Comparison of ENCODE assay signal across 16 cellular contexts in genomic region chr14:101602466-101602840, GRCh38. TPM values are rescaled to one million over a fixed set of nuclear protein-coding genes. Genes with fewer than 3 reads are reported as not detected.
A peak's percentile ranks its signal among the peaks of the same experiment; 100 is the strongest.
DNase-seq lines count a peak whose midpoint lies in the region; ATAC-seq and TF ChIP-seq lines count a peak whose summit lies in the region.
"Had no signal": no experiment of that assay in that cellular context is flagged by ENCODE, and none has a peak within 500 bp of the region (broad histone marks: within the 10 kb centered on the region; RNA-seq: fewer than 3 reads in every experiment).

No MANE protein-coding gene starts in this region.

- H3K27ac ChIP-seq in upper lobe of right lung, result no peak overlapping the region
- H3K27ac ChIP-seq: BLaER1, GM23248 had no signal

- peaks cover 15% of the 10 kb centered on the region for H3K27me3 Mint-ChIP-seq in activated CD8-positive, alpha-beta T cell treated with anti-CD3 and anti-CD28 coated beads, Interleukin-2, amount 10 ng/mL, durations not matched to agents 7 days and 5 days (ENCODE audit: low read depth)
- H3K27me3 Mint-ChIP-seq in activated CD8-positive, alpha-beta T cell treated with anti-CD3 and anti-CD28 coated beads for 36 hours, result peaks cover 9% of the 10 kb centered on the region
- peaks cover 17% of the 10 kb centered on the region for H3K27me3 Mint-ChIP-seq in osteocyte (ENCODE audit: unreplicated experiment)
- H3K27me3 Mint-ChIP-seq in natural killer cell (ENCODE audit: low read depth in 2 of 2), result peaks cover 14 to 21% of the 10 kb centered on the region in 2 donors

- intact Hi-C loops in activated CD8-positive, alpha-beta T cell treated with anti-CD3 and anti-CD28 coated beads for 36 hours (cut with micrococcal nuclease), result no loop called here
- intact Hi-C loops in left ventricle myocardium superior (cut with micrococcal nuclease) (no loop called here), cardiac septum (cut with DNase I) (no loop called here), natural killer cell (cut with micrococcal nuclease) (no loop called here), upper lobe of right lung (cut with DNase I) (no loop called here)

- CTCF ChIA-PET in activated CD8-positive, alpha-beta T cell treated with anti-CD3 and anti-CD28 coated beads, Interleukin-2, amount 10 ng/mL, durations not matched to agents 7 days and 5 days (lab: Charles Lee), result no interaction called here
- CTCF ChIA-PET in activated CD8-positive, alpha-beta T cell treated with anti-CD3 and anti-CD28 coated beads for 36 hours (lab: Charles Lee), result no interaction called here

- H3K36me3 Mint-ChIP-seq in activated CD8-positive, alpha-beta T cell treated with anti-CD3 and anti-CD28 coated beads, Interleukin-2, amount 10 ng/mL, durations not matched to agents 7 days and 5 days (ENCODE audit: low read depth), result peaks cover 10% of the 10 kb centered on the region
- no peaks in the 10 kb centered on the region for H3K36me3 Mint-ChIP-seq in activated CD8-positive, alpha-beta T cell treated with anti-CD3 and anti-CD28 coated beads for 36 hours (ENCODE audit: low read depth)
- no peaks in the 10 kb centered on the region for H3K36me3 Mint-ChIP-seq in osteocyte (ENCODE audit: unreplicated experiment)
- no peaks in the 10 kb centered on the region for H3K36me3 Mint-ChIP-seq in natural killer cell

- H3K9me3 Mint-ChIP-seq in activated CD8-positive, alpha-beta T cell treated with anti-CD3 and anti-CD28 coated beads, Interleukin-2, amount 10 ng/mL, durations not matched to agents 7 days and 5 days (ENCODE audit: insufficient read depth), result peaks cover 7% of the 10 kb centered on the region
- H3K9me3 Mint-ChIP-seq in activated CD8-positive, alpha-beta T cell treated with anti-CD3 and anti-CD28 coated beads for 36 hours, result no peaks in the 10 kb centered on the region
- H3K9me3 Mint-ChIP-seq in osteocyte (ENCODE audit: unreplicated experiment), result peaks cover 7% of the 10 kb centered on the region
- H3K9me3 Mint-ChIP-seq in natural killer cell, result no peaks in the 10 kb centered on the region
- H3K9me3 Mint-ChIP-seq: CD8-positive, alpha-beta memory T cell had no signal

- H3K4me1 ChIP-seq in upper lobe of right lung, result no peaks in the 10 kb centered on the region
- H3K4me1 ChIP-seq: Caco-2 had no signal

- peaks cover 13% of the 10 kb centered on the region for H3K4me1 Mint-ChIP-seq in activated CD8-positive, alpha-beta T cell treated with anti-CD3 and anti-CD28 coated beads, Interleukin-2, amount 10 ng/mL, durations not matched to agents 7 days and 5 days (ENCODE audit: low read depth)
- H3K4me1 Mint-ChIP-seq in activated CD8-positive, alpha-beta T cell treated with anti-CD3 and anti-CD28 coated beads for 36 hours (ENCODE audit: low read depth), result peaks cover 15% of the 10 kb centered on the region
- H3K4me1 Mint-ChIP-seq in osteocyte (ENCODE audit: unreplicated experiment) (no peaks in the 10 kb centered on the region), natural killer cell (peaks cover 5 to 16% of the 10 kb centered on the region in 2 donors)

- peak; percentile 9 for DNase-seq in activated CD8-positive, alpha-beta T cell treated with anti-CD3 and anti-CD28 coated beads, Interleukin-2, amount 10 ng/mL, durations not matched to agents 7 days and 5 days
- DNase-seq in activated CD8-positive, alpha-beta T cell treated with anti-CD3 and anti-CD28 coated beads for 36 hours, result no peak
- DNase-seq in left ventricle myocardium superior (peak; percentile 0), cardiac septum (ENCODE audit: low spot score) (no peak), osteocyte (ENCODE audit: extremely low spot score, unreplicated experiment) (peak; percentile 75), natural killer cell (no peak), upper lobe of right lung (no peak)
- DNase-seq: 8988T; AML-193; Caco-2; CD8-positive, alpha-beta memory T cell; GF-D8; GM23248 had no signal

- H3K27ac Mint-ChIP-seq in activated CD8-positive, alpha-beta T cell treated with anti-CD3 and anti-CD28 coated beads, Interleukin-2, amount 10 ng/mL, durations not matched to agents 7 days and 5 days, result no peak overlapping the region
- H3K27ac Mint-ChIP-seq in activated CD8-positive, alpha-beta T cell treated with anti-CD3 and anti-CD28 coated beads for 36 hours, result no peak overlapping the region
- no peak overlapping the region for H3K27ac Mint-ChIP-seq in osteocyte (ENCODE audit: unreplicated experiment)
- no peak overlapping the region for H3K27ac Mint-ChIP-seq in natural killer cell
- H3K27ac Mint-ChIP-seq: CD8-positive, alpha-beta memory T cell had no signal

- no peak for TF ChIP-seq CTCF in activated CD8-positive, alpha-beta T cell treated with anti-CD3 and anti-CD28 coated beads for 36 hours (IDR thresholded peaks at IDR 0.05)
- TF ChIP-seq CTCF in osteocyte (IDR thresholded peaks at IDR 0.05) (no peak), natural killer cell (IDR thresholded peaks at IDR 0.05) (no peak), upper lobe of right lung (IDR thresholded peaks at IDR 0.05) (no peak)

- no peaks in the 10 kb centered on the region for H3K9me3 ChIP-seq in upper lobe of right lung
- H3K9me3 ChIP-seq: Caco-2 had no signal

- ATAC-seq in activated CD8-positive, alpha-beta T cell treated with anti-CD3 and anti-CD28 coated beads, Interleukin-2, amount 10 ng/mL, durations not matched to agents 7 days and 5 days, result no peak
- no peak for ATAC-seq in activated CD8-positive, alpha-beta T cell treated with anti-CD3 and anti-CD28 coated beads for 36 hours
- ATAC-seq in left ventricle myocardium superior (no peak), natural killer cell (no peak), HG02571 (IDR thresholded peaks at IDR 0.05; ENCODE audit: unreplicated experiment) (no peak), upper lobe of right lung (no peak)
- ATAC-seq: HCT116 had no signal

- H3K4me3 Mint-ChIP-seq in activated CD8-positive, alpha-beta T cell treated with anti-CD3 and anti-CD28 coated beads, Interleukin-2, amount 10 ng/mL, durations not matched to agents 7 days and 5 days, result no peak overlapping the region
- H3K4me3 Mint-ChIP-seq in activated CD8-positive, alpha-beta T cell treated with anti-CD3 and anti-CD28 coated beads for 36 hours, result no peak overlapping the region
- H3K4me3 Mint-ChIP-seq in osteocyte (ENCODE audit: unreplicated experiment) (no peak overlapping the region), natural killer cell (no peak overlapping the region)
- H3K4me3 Mint-ChIP-seq: CD8-positive, alpha-beta memory T cell had no signal

- POLR2A ChIA-PET in activated CD8-positive, alpha-beta T cell treated with anti-CD3 and anti-CD28 coated beads, Interleukin-2, amount 10 ng/mL, durations not matched to agents 7 days and 5 days (lab: Charles Lee), result no interaction called here
- POLR2A ChIA-PET in activated CD8-positive, alpha-beta T cell treated with anti-CD3 and anti-CD28 coated beads for 36 hours (lab: Charles Lee), result no interaction called here

- no peak overlapping the region for H3K4me3 ChIP-seq in upper lobe of right lung
- H3K4me3 ChIP-seq: BLaER1, GM23248 had no signal

- H3K27me3 ChIP-seq in upper lobe of right lung, result peaks cover 7% of the 10 kb centered on the region

- no peaks in the 10 kb centered on the region for H3K36me3 ChIP-seq in upper lobe of right lung
- H3K36me3 ChIP-seq: BLaER1 had no signal

RNA-seq across cellular contexts. Expression of gene DIO3, which starts 41.2 kb away (rescaled TPM):
- not detected for total RNA-seq in activated CD8-positive, alpha-beta T cell treated with anti-CD3 and anti-CD28 coated beads, Interleukin-2, amount 10 ng/mL, durations not matched to agents 7 days and 5 days
- not detected for total RNA-seq in activated CD8-positive, alpha-beta T cell treated with anti-CD3 and anti-CD28 coated beads for 36 hours
- total RNA-seq in left ventricle myocardium superior (0.15 TPM), cardiac septum (not detected), osteocyte (0.34 and 0.43 TPM in 2 replicates), natural killer cell (not detected), upper lobe of right lung (0.67 TPM)
- total RNA-seq: CD8-positive, alpha-beta memory T cell; GM23248 had no signal

Comparison
In these comparisons a context has a peak if more than half of its experiments do, and no peak if none do; other contexts are left out.
1. DNase-seq: peak in activated CD8-positive, alpha-beta T cell treated with anti-CD3 and anti-CD28 coated beads, Interleukin-2, amount 10 ng/mL, durations not matched to agents 7 days and 5 days (single experiment), left ventricle myocardium superior (single experiment) and osteocyte (single experiment); none in activated CD8-positive, alpha-beta T cell treated with anti-CD3 and anti-CD28 coated beads for 36 hours (single experiment), cardiac septum (single experiment), natural killer cell (single experiment) and upper lobe of right lung (single experiment).